18 cellular contexts compared by ENCODE assay signal in genomic region chr21:19244502-19245187, GRCh38.
DNase-seq lines count a peak whose midpoint lies in the region; ATAC-seq, FAIRE-seq and TF ChIP-seq lines count a peak whose summit lies in the region.
"Had no signal": no experiment of that assay in that cellular context is flagged by ENCODE, and none has a peak within 500 bp of the region (broad histone marks: within the 10 kb centered on the region; RNA-seq: fewer than 3 reads in every experiment).

No MANE protein-coding gene starts in this region.

- H3K4me3 ChIP-seq in heart right ventricle, result no peak overlapping the region
- H3K4me3 ChIP-seq in kidney (ENCODE audit: low read length in 2 of 2), result no peak overlapping the region
- H3K4me3 ChIP-seq in spleen, result no peak overlapping the region
- H3K4me3 ChIP-seq in ascending aorta, result no peak overlapping the region
- H3K4me3 ChIP-seq: BLaER1 had no signal

- intact Hi-C loops in left cardiac atrium (cut with DNase I), result no loop called here
- intact Hi-C loops in heart right ventricle (cut with DNase I), result no loop called here
- intact Hi-C loops in kidney (cut with DNase I), result no loop called here
- intact Hi-C loops in spleen (cut with DNase I; ENCODE audit: low total_unique reads), result no loop called here
- intact Hi-C loops in ascending aorta (cut with DNase I), result no loop called here

- H3K27me3 ChIP-seq in heart right ventricle (no peaks in the 10 kb centered on the region), spleen (replicated peaks in 1 of 7) (no peaks in the 10 kb centered on the region), ascending aorta (no peaks in the 10 kb centered on the region)
- H3K27me3 ChIP-seq: BLaER1 had no signal

- no peak for TF ChIP-seq CTCF in heart right ventricle (IDR thresholded peaks at IDR 0.05)
- no peak for TF ChIP-seq CTCF in kidney (IDR thresholded peaks at IDR 0.05; ENCODE audit: borderline replicate concordance, extremely low read depth, insufficient read depth)
- no peak for TF ChIP-seq CTCF in spleen (IDR thresholded peaks at IDR 0.05 in 8 of 11, conservative IDR thresholded peaks at IDR 0.05 in 3 of 11)
- TF ChIP-seq CTCF in ascending aorta (IDR thresholded peaks at IDR 0.05), result no peak

- no peak overlapping the region for H3K27ac ChIP-seq in heart right ventricle
- H3K27ac ChIP-seq in kidney (ENCODE audit: low read depth in 2 of 2, low read length in 2 of 2), result no peak overlapping the region
- no peak overlapping the region for H3K27ac ChIP-seq in spleen
- H3K27ac ChIP-seq in ascending aorta, result no peak overlapping the region
- H3K27ac ChIP-seq: BLaER1 had no signal

- H3K36me3 ChIP-seq in heart right ventricle (no peaks in the 10 kb centered on the region), kidney (ENCODE audit: control insufficient read depth in 1 of 2, insufficient read depth in 2 of 2, low read length in 2 of 2) (no peaks in the 10 kb centered on the region), spleen (no peaks in the 10 kb centered on the region), ascending aorta (no peaks in the 10 kb centered on the region)
- H3K36me3 ChIP-seq: BLaER1 had no signal

- no peak for FAIRE-seq in kidney (lab: Jason Lieb, UNC)
- FAIRE-seq: GM12892, GM18507, H1, HTR-8/SVneo had no signal

- H3K4me1 ChIP-seq in heart right ventricle (no peaks in the 10 kb centered on the region), kidney (ENCODE audit: control insufficient read depth in 1 of 2, insufficient read depth in 1 of 2, low read depth in 1 of 2, low read length in 2 of 2) (no peaks in the 10 kb centered on the region), spleen (no peaks in the 10 kb centered on the region), ascending aorta (no peaks in the 10 kb centered on the region)
- H3K4me1 ChIP-seq: BLaER1 had no signal

- DNase-seq in left cardiac atrium (peak; percentile 14), heart right ventricle (no peak), kidney (peak; percentile 43), spleen (peak; percentile 61), ascending aorta (ENCODE audit: low spot score in 2 of 2) (no peak), occipital lobe (lab: John Stamatoyannopoulos, UW) (no peak)
- DNase-seq: 8988T; CD4-positive, alpha-beta memory T cell; DMS153; DMS79; GDM1; H9 had no signal

- WGBS in heart right ventricle, 2 donors, result 94 to 95% methylated on average over 28 of the region's 28 CpGs
- WGBS in spleen, 5 donors, result 87 to 94% (median 91%) methylated on average over 24 to 28 of the region's 28 CpGs

- H3K9ac ChIP-seq in kidney (ENCODE audit: low read length in 2 of 2), result no peak overlapping the region
- H3K9ac ChIP-seq: BLaER1 had no signal

- ATAC-seq in left cardiac atrium (no peak), heart right ventricle (no peak), GM19351 (IDR thresholded peaks at IDR 0.05; ENCODE audit: unreplicated experiment) (no peak)

- TF ChIP-seq POLR2A in spleen (IDR thresholded peaks at IDR 0.05), result no peak

- H3K9me3 ChIP-seq in heart right ventricle (peaks cover 0 to 32% (median 0%) of the 10 kb centered on the region in 11 donors), kidney (ENCODE audit: control insufficient read depth in 1 of 2, low read length in 2 of 2) (no peaks in the 10 kb centered on the region), spleen (peaks cover 0 to 28% (median 13%) of the 10 kb centered on the region in 8 donors), ascending aorta (no peaks in the 10 kb centered on the region)

Comparison
In these comparisons a context has a peak if more than half of its experiments do, and no peak if none do; other contexts are left out.
1. DNase-seq: peak in left cardiac atrium (single experiment), kidney (single experiment) and spleen (single experiment); none in heart right ventricle (0 of 2), ascending aorta (0 of 2) and occipital lobe (single experiment).